ENCODE assay signal across 1 cellular context in genomic region chr19:58450836-58451357, GRCh38.
TF ChIP-seq lines count a peak whose summit lies in the region.

No MANE protein-coding gene starts in this region.

TF ChIP-seq in GM23338, 12 proteins besides CTCF, POLR2A, EP300 and RAD21 (continued from another document):
- TF ChIP-seq ZNF462 (CRISPR knock-in tag; IDR thresholded peaks at IDR 0.05) = no peak
- TF ChIP-seq EZH2 (IDR thresholded peaks at IDR 0.05; ENCODE audit: low read depth, unreplicated experiment) = no peak
- no peak for TF ChIP-seq REST (IDR thresholded peaks at IDR 0.05; ENCODE audit: unreplicated experiment)
- TF ChIP-seq POLR2AphosphoS5 (IDR thresholded peaks at IDR 0.05; ENCODE audit: low read depth) = no peak
- TF ChIP-seq CREB1 (CRISPR knock-in tag; IDR thresholded peaks at IDR 0.05; ENCODE audit: low read depth) = no peak
- no peak for TF ChIP-seq ETS1 (IDR thresholded peaks at IDR 0.05)
- TF ChIP-seq STAT1 (IDR thresholded peaks at IDR 0.05; ENCODE audit: unreplicated experiment) = no peak
- TF ChIP-seq NANOG (IDR thresholded peaks at IDR 0.05; ENCODE audit: borderline replicate concordance) = no peak
